Comparison of ENCODE assay signal across 23 cellular contexts in genomic region chrX:50736651-50737050, GRCh38.
"Had no signal": no experiment of that assay in that cellular context is flagged by ENCODE, and none has a peak within 500 bp of the region (broad histone marks: within the 10 kb centered on the region; RNA-seq: fewer than 3 reads in every experiment).

No MANE protein-coding gene starts in this region.

- H3K4me1 ChIP-seq: ascending aorta, body of pancreas had no signal

- H3K4me3 ChIP-seq: ascending aorta, body of pancreas, coronary artery, SK-N-MC had no signal

- H3K27ac ChIP-seq: ascending aorta, body of pancreas, coronary artery, SK-N-MC had no signal

- H3K9me3 ChIP-seq: ascending aorta, body of pancreas had no signal

- DNase-seq: activated CD4-positive, alpha-beta T cell treated with anti-CD3 and anti-CD28 coated beads for 48 hours; activated CD4-positive, alpha-beta T cell treated with anti-CD3 and anti-CD28 coated beads, Interleukin-2, amount 50 U/mL, for 4 hours; activated CD4-positive, CD25-positive, alpha-beta regulatory T cell treated with anti-CD3 and anti-CD28 coated beads, Interleukin-2, amount 50 U/mL, for 72 hours; activated CD8-positive, alpha-beta memory T cell treated with anti-CD3 and anti-CD28 coated beads, Interleukin-2, amount 50 U/mL, for 48 hours; activated CD8-positive, alpha-beta T cell treated with anti-CD3 and anti-CD28 coated beads, Interleukin-2, amount 10 ng/mL, durations not matched to agents 7 days and 5 days; activated naive CD4-positive, alpha-beta T cell; activated naive CD8-positive, alpha-beta T cell treated with anti-CD3 and anti-CD28 coated beads, Interleukin-2, amount 50 U/mL, for 24 hours; activated T-cell treated with anti-CD3 and anti-CD28 coated beads, Interleukin-2, amount 50 U/mL, for 1 hour; amniotic stem cell; body of pancreas; central memory CD4-positive, alpha-beta T cell; NCI-H1048; NCI-H146; NCI-H187 treated with DMSO at 0.1 percent for 48 hours; NCI-H2171; NCI-H2227 treated with DMSO at 0.1 percent for 48 hours; NCI-H446 treated with DMSO at 0.1 percent for 48 hours; NCI-H524 treated with DMSO at 0.1 percent for 48 hours; NCI-H774; RPMI8226 had no signal

- H3K27me3 ChIP-seq: ascending aorta, body of pancreas had no signal

- H3K36me3 ChIP-seq: ascending aorta had no signal
